Comparison of ENCODE assay signal across 11 cellular contexts in the genomic region with DNA sequence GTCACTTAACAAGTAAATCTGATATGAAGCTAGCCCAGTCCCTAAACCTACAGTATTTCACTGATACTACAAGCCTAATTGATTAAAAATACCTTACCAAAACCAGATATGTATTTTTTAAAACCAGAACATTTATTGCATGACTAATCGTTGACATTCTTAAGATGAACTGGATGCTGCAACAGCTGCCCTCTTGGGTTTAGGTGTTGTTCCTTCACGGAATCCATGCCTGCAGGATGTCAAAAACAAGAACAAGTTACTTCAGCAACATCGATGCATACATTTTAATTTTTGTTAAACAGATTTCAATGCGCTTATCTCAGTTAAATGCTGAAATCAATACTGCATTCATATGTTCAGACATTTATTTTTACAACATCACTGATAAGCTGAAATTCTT. TPM values are rescaled to one million over a fixed set of nuclear protein-coding genes. Genes with fewer than 3 reads are reported as not detected.
DNase-seq lines count a peak whose midpoint lies in the region; ATAC-seq and TF ChIP-seq lines count a peak whose summit lies in the region.
"Had no signal": no experiment of that assay in that cellular context is flagged by ENCODE, and none has a peak within 500 bp of the region (broad histone marks: within the 10 kb centered on the region; RNA-seq: fewer than 3 reads in every experiment).

No MANE protein-coding gene starts in this region.

- no peak for ATAC-seq in SK-N-SH treated with all-trans-retinoic acid at 6 μM for 48 hours
- ATAC-seq in GM18909 (IDR thresholded peaks at IDR 0.05; ENCODE audit: poor library complexity, unreplicated experiment): no peak
- no peak for ATAC-seq in GM18870 (IDR thresholded peaks at IDR 0.05; ENCODE audit: unreplicated experiment)

- TF ChIP-seq CTCF in SK-N-SH (IDR thresholded peaks at IDR 0.05) (no peak), MM.1S (IDR thresholded peaks at IDR 0.05; ENCODE audit: low read length) (no peak), brain (conservative IDR thresholded peaks at IDR 0.05) (no peak), nephron progenitor cell (IDR thresholded peaks at IDR 0.05) (no peak)

- 58% methylated on average over 4 of the region's 4 CpGs for WGBS in SK-N-SH (ENCODE audit: low lambda C conversion rate)

- H3F3A ChIP-seq in SK-N-SH (replicated peaks; ENCODE audit: insufficient read depth) (peaks cover 64% of the 10 kb centered on the region), MM.1S (ENCODE audit: insufficient read depth, low read length) (peaks cover 73% of the 10 kb centered on the region)

- H3K27ac ChIP-seq in SK-N-SH (ENCODE audit: low read depth in 2 of 2, low read length in 1 of 2) (peak overlapping the region in 1 of 2 experiments; percentile 18; a peak in 3 of 4 replicates), MM.1S (ENCODE audit: low read length) (peak overlapping the region; percentile 30; the same call in 1 of the 2 replicates)

- H3K4me3 ChIP-seq in SK-N-SH (ENCODE audit: low read depth in 2 of 2, low read length in 1 of 2): peak overlapping the region; percentile 81 to 87; a peak in 1 of 4 replicates
- H3K4me3 ChIP-seq in MM.1S (ENCODE audit: low read length): peak overlapping the region; percentile 9; the same call in 1 of the 2 replicates

- peaks cover 53% of the 10 kb centered on the region for H3K4me1 Mint-ChIP-seq in brain
- H3K4me1 Mint-ChIP-seq in nephron progenitor cell: peaks cover 82% of the 10 kb centered on the region

- peaks cover 21% of the 10 kb centered on the region for H3K27me3 Mint-ChIP-seq in brain
- peaks cover 2% of the 10 kb centered on the region for H3K27me3 Mint-ChIP-seq in nephron progenitor cell (ENCODE audit: low read depth, poor library complexity)

- H3K4me3 Mint-ChIP-seq in brain (peak overlapping the region; percentile 99 to 100 (median 99)), nephron progenitor cell (peak overlapping the region; percentile 100)

- peaks cover 13 to 24% of the 10 kb centered on the region in 2 experiments; a peak in 3 of 4 replicates for H3K4me1 ChIP-seq in SK-N-SH (ENCODE audit: control insufficient read depth in 1 of 2, insufficient read depth in 2 of 2, low read depth in 1 of 2, low read length in 1 of 2)
- peaks cover 26% of the 10 kb centered on the region for H3K4me1 ChIP-seq in MM.1S (ENCODE audit: low read length)

- CTCF ChIA-PET in SK-N-SH (lab: Yijun Ruan, JAX): interaction anchor here (1.2 kb wide), 1 partner anchor 9 kb away, joined by 3 read pairs; no protein-coding TSS in a partner anchor

- no peaks in the 10 kb centered on the region for H3K27me3 ChIP-seq in SK-N-SH (ENCODE audit: insufficient read depth)
- H3K27me3 ChIP-seq in MM.1S (replicated peaks; ENCODE audit: insufficient read depth, low read length): no peaks in the 10 kb centered on the region

- peaks cover 65 to 69% of the 10 kb centered on the region in 2 experiments for H3K36me3 ChIP-seq in SK-N-SH (replicated peaks in 1 of 2; ENCODE audit: control insufficient read depth in 1 of 2, insufficient read depth in 2 of 2, low read length in 1 of 2)
- peaks cover 46% of the 10 kb centered on the region for H3K36me3 ChIP-seq in MM.1S (replicated peaks; ENCODE audit: insufficient read depth, low read length)

- H2AFZ ChIP-seq in SK-N-SH (ENCODE audit: low read depth) (no peak overlapping the region), MM.1S (ENCODE audit: low read length) (no peak overlapping the region)

- H3K4me2 ChIP-seq in SK-N-SH: peak overlapping the region; percentile 88
- H3K4me2 ChIP-seq in MM.1S (ENCODE audit: low read depth, low read length): peak overlapping the region; percentile 76

- H3K9me3 ChIP-seq in SK-N-SH (no peaks in the 10 kb centered on the region), MM.1S (replicated peaks; ENCODE audit: insufficient read depth, low read length) (no peaks in the 10 kb centered on the region)

- no peaks in the 10 kb centered on the region for H3K9me2 ChIP-seq in SK-N-SH
- H3K9me2 ChIP-seq in MM.1S (replicated peaks; ENCODE audit: insufficient read depth, low read length): no peaks in the 10 kb centered on the region

- H4K20me1 ChIP-seq in SK-N-SH (ENCODE audit: insufficient read depth): peaks cover 68% of the 10 kb centered on the region
- peaks cover 38% of the 10 kb centered on the region for H4K20me1 ChIP-seq in MM.1S (ENCODE audit: insufficient read depth, low read length)

- H3K9ac ChIP-seq in SK-N-SH: peak overlapping the region; percentile 99; the same call in 1 of the 2 replicates
- H3K9ac ChIP-seq in MM.1S (ENCODE audit: low read length): no peak overlapping the region

- POLR2A ChIA-PET in SK-N-SH (lab: Yijun Ruan, JAX): interaction anchor here (0.7 to 1.7 kb wide), 2 partner anchors 9 to 29 kb away, joined by 3 read pairs; no protein-coding TSS in a partner anchor

- no peaks in the 10 kb centered on the region for H3K9me3 Mint-ChIP-seq in brain
- no peaks in the 10 kb centered on the region for H3K9me3 Mint-ChIP-seq in nephron progenitor cell

- TF ChIP-seq RAD21 in SK-N-SH (IDR thresholded peaks at IDR 0.05; ENCODE audit: low read length): no peak

- DNase-seq in SK-N-SH (no peak), MM.1S (no peak), nephron progenitor cell (no peak), NCI-H748 (lab: John Stamatoyannopoulos, UW; ENCODE audit: unreplicated experiment) (no peak)
- DNase-seq: anterior cingulate cortex; NCI-H226; stimulated activated CD4-positive, alpha-beta T cell treated with anti-CD3 and anti-CD28 coated beads, Interleukin-4, amount 100 ng/mL, for 4 hours had no signal

- peak overlapping the region in 3 of 5 experiments; percentile 56 to 99 (median 99) for H3K27ac Mint-ChIP-seq in brain
- peak overlapping the region; percentile 41 for H3K27ac Mint-ChIP-seq in nephron progenitor cell

- peaks cover 80% of the 10 kb centered on the region for H3K36me3 Mint-ChIP-seq in brain
- H3K36me3 Mint-ChIP-seq in nephron progenitor cell (ENCODE audit: low read depth): peaks cover 76% of the 10 kb centered on the region

- H3K79me2 ChIP-seq in SK-N-SH (ENCODE audit: insufficient read depth) (peaks cover 65% of the 10 kb centered on the region), MM.1S (ENCODE audit: low read length) (peaks cover 61% of the 10 kb centered on the region)

- TF ChIP-seq EP300 in SK-N-SH (IDR thresholded peaks at IDR 0.05; ENCODE audit: borderline replicate concordance in 1 of 2, low read depth in 1 of 2, low read length in 1 of 2): no peak

TF ChIP-seq in SK-N-SH, 30 proteins besides CTCF, POLR2A, EP300 and RAD21:
- TF ChIP-seq MEF2A (IDR thresholded peaks at IDR 0.05; ENCODE audit: borderline replicate concordance, low read depth): no peak
- TF ChIP-seq POLR2AphosphoS5 (IDR thresholded peaks at IDR 0.05; ENCODE audit: low read depth, low read length): peak; percentile 17; the same call in 1 of the 2 replicates

TF ChIP-seq in SK-N-SH treated with all-trans-retinoic acid at 6 μM for 48 hours, 23 proteins besides CTCF, POLR2A, EP300 and RAD21:
- TF ChIP-seq GLIS3 (CRISPR knock-in tag; IDR thresholded peaks at IDR 0.05): no peak
- TF ChIP-seq TCF4 (CRISPR knock-in tag; IDR thresholded peaks at IDR 0.05; ENCODE audit: borderline replicate concordance): no peak
- TF ChIP-seq, protein P1, sequence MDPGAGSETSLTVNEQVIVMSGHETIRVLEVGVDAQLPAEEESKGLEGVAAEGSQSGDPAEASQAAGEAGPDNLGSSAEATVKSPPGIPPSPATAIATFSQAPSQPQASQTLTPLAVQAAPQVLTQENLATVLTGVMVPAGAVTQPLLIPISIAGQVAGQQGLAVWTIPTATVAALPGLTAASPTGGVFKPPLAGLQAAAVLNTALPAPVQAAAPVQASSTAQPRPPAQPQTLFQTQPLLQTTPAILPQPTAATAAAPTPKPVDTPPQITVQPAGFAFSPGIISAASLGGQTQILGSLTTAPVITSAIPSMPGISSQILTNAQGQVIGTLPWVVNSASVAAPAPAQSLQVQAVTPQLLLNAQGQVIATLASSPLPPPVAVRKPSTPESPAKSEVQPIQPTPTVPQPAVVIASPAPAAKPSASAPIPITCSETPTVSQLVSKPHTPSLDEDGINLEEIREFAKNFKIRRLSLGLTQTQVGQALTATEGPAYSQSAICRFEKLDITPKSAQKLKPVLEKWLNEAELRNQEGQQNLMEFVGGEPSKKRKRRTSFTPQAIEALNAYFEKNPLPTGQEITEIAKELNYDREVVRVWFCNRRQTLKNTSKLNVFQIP (CRISPR knock-in tag; IDR thresholded peaks at IDR 0.05; ENCODE audit: borderline replicate concordance, low read depth): no peak
- no peak for TF ChIP-seq CSDC2 (CRISPR knock-in tag; IDR thresholded peaks at IDR 0.05)

RNA-seq across cellular contexts. Expression of a gene that starts 2.7 kb away (rescaled TPM):
- polyA plus RNA-seq in SK-N-SH (2012; rRNA removed) (297 and 465 TPM in 2 replicates), brain (ENCODE audit: insufficient read depth, low read depth, low replicate concordance) (3,756 TPM)
- 477 and 1,130 TPM in 2 replicates for polyA plus RNA-seq in SK-N-SH (2012; cell fraction: cytosol; rRNA removed)
- 230 and 235 TPM in 2 replicates for polyA plus RNA-seq in SK-N-SH (2012; cell fraction: nucleus; rRNA removed)

RNA-seq across cellular contexts. Expression of a gene that starts 8.8 kb away (rescaled TPM):
- 0.03 TPM in 2 replicates for polyA plus RNA-seq in SK-N-SH (2012; rRNA removed)
- polyA plus RNA-seq in SK-N-SH (2012; cell fraction: cytosol; rRNA removed): 0.04 and 0.05 TPM in 2 replicates
- polyA plus RNA-seq in SK-N-SH (2012; cell fraction: nucleus; rRNA removed): 0.04 TPM in 2 replicates
- polyA plus RNA-seq in brain (ENCODE audit: insufficient read depth, low read depth, low replicate concordance): 0.54 TPM

RNA-seq across cellular contexts. Expression of a gene that starts 34.2 kb away (rescaled TPM):
- polyA plus RNA-seq in SK-N-SH (2012; rRNA removed) (23.2 and 34.4 TPM in 2 replicates), brain (ENCODE audit: insufficient read depth, low read depth, low replicate concordance) (12.2 TPM)
- 24.4 and 27.7 TPM in 2 replicates for polyA plus RNA-seq in SK-N-SH (2012; cell fraction: cytosol; rRNA removed)
- polyA plus RNA-seq in SK-N-SH (2012; cell fraction: nucleus; rRNA removed): 63.9 and 115 TPM in 2 replicates
